9 cellular contexts compared by ENCODE assay signal in genomic region chr11:128709402-128709801, GRCh38. TPM values are rescaled to one million over a fixed set of nuclear protein-coding genes. Genes with fewer than 3 reads are reported as not detected.
DNase-seq lines count a peak whose midpoint lies in the region; ATAC-seq and TF ChIP-seq lines count a peak whose summit lies in the region.
"Had no signal": no experiment of that assay in that cellular context is flagged by ENCODE, and none has a peak within 500 bp of the region (broad histone marks: within the 10 kb centered on the region; RNA-seq: fewer than 3 reads in every experiment).

No MANE protein-coding gene starts in this region.

- H3K27ac Mint-ChIP-seq in endodermal cell = peak overlapping the region; percentile 18
- peak overlapping the region; percentile 36 for H3K27ac Mint-ChIP-seq in memory B cell

- no peak for TF ChIP-seq CTCF in AG09319 (IDR thresholded peaks at IDR 0.05; ENCODE audit: low read depth, low read length)
- TF ChIP-seq CTCF in endodermal cell (conservative IDR thresholded peaks at IDR 0.05) = no peak
- TF ChIP-seq CTCF in GM13977 (IDR thresholded peaks at IDR 0.05; ENCODE audit: extremely low read depth, insufficient read depth, missing control alignments) = no peak

- H3K9me3 ChIP-seq in HUES6 (ENCODE audit: control insufficient read depth, insufficient read depth, low read depth, low read length) = peaks cover 3% of the 10 kb centered on the region; the same call in 1 of the 2 replicates
- H3K9me3 ChIP-seq in endodermal cell (ENCODE audit: control insufficient read depth, low read length) = no peaks in the 10 kb centered on the region

- H3K27me3 ChIP-seq in HUES6 (ENCODE audit: control insufficient read depth, insufficient read depth, low read length) (0 out of 2 replicates have a peak, but pooled peaks cover 5% of the 10 kb centered on the region), endodermal cell (ENCODE audit: control insufficient read depth, insufficient read depth, low read length, poor library complexity, severe bottlenecking) (peaks cover 23% of the 10 kb centered on the region)

- H3K4me3 ChIP-seq in HUES6 (ENCODE audit: low read depth, low read length) = peak overlapping the region; percentile 8; the same call in 1 of the 2 replicates
- H3K4me3 ChIP-seq in endodermal cell (ENCODE audit: low read length) = no peak overlapping the region

- DNase-seq in AG09319 (ENCODE audit: extremely low read depth, low read depth) (peak; percentile 49), endodermal cell (peak; percentile 70), memory B cell (ENCODE audit: low spot score in 2 of 2) (no peak), NCI-H128 (lab: John Stamatoyannopoulos, UW; ENCODE audit: unreplicated experiment) (no peak), NCI-H1436 (lab: John Stamatoyannopoulos, UW) (no peak), GM13977 (ENCODE audit: low spot score) (no peak), NCI-H345 treated with DMSO at 0.1 percent for 48 hours (lab: John Stamatoyannopoulos, UW; ENCODE audit: unreplicated experiment) (no peak)
- DNase-seq: activated effector memory CD4-positive, alpha-beta T cell treated with Interleukin-2 at 50 U/mL for 16 hours had no signal

- H3K9ac ChIP-seq in HUES6 (ENCODE audit: low read length) (peak overlapping the region; percentile 44), endodermal cell (ENCODE audit: extremely low read depth, low read length, poor library complexity, severe bottlenecking) (no peak overlapping the region)

- no peak for ATAC-seq in memory B cell (ENCODE audit: low read depth)

- H3K4me1 ChIP-seq in HUES6 (ENCODE audit: control insufficient read depth, insufficient read depth, low read length) (peaks cover 20% of the 10 kb centered on the region), endodermal cell (ENCODE audit: control insufficient read depth, insufficient read depth, low read length) (peaks cover 6% of the 10 kb centered on the region)

- H3K27me3 Mint-ChIP-seq in endodermal cell (ENCODE audit: insufficient read depth) (peaks cover 35% of the 10 kb centered on the region), memory B cell (no peaks in the 10 kb centered on the region)

- no peaks in the 10 kb centered on the region for H3K36me3 Mint-ChIP-seq in endodermal cell (ENCODE audit: low read depth)
- peaks cover 18% of the 10 kb centered on the region for H3K36me3 Mint-ChIP-seq in memory B cell

- H3K4me3 Mint-ChIP-seq in endodermal cell (no peak overlapping the region), memory B cell (peak overlapping the region; percentile 6)

- H3K36me3 ChIP-seq in HUES6 (ENCODE audit: control insufficient read depth, insufficient read depth, low read length) (no peaks in the 10 kb centered on the region), endodermal cell (ENCODE audit: control insufficient read depth, insufficient read depth, low read length) (no peaks in the 10 kb centered on the region)

- H3K9me3 Mint-ChIP-seq in endodermal cell = no peaks in the 10 kb centered on the region
- no peaks in the 10 kb centered on the region for H3K9me3 Mint-ChIP-seq in memory B cell

- H3K4me1 Mint-ChIP-seq in endodermal cell (peaks cover 9% of the 10 kb centered on the region), memory B cell (peaks cover 64% of the 10 kb centered on the region)

- H3K27ac ChIP-seq in HUES6 (ENCODE audit: low read depth, low read length) (peak overlapping the region; percentile 38; the same call in 1 of the 2 replicates), endodermal cell (ENCODE audit: low read depth, low read length) (no peak overlapping the region)

- WGBS in endodermal cell (ENCODE audit: insufficient coverage in 1 of 2, insufficient read length in 1 of 2), 2 experiments = 59 to 90% methylated on average over 2 to 6 of the region's 6 CpGs

- in situ Hi-C loops in GM13977 (cut with MboI; ENCODE audit: low pct_unique_long_range_greater_than_20kb, low sequenced_read_pairs, unreplicated experiment) = no loop called here

RNA-seq across cellular contexts. Expression of gene FLI1, which starts 15.5 kb away (rescaled TPM):
- total RNA-seq in endodermal cell = under 1 TPM in 1 of 2 donors, not detected in 1; 0.20 TPM
- 2.2 TPM for polyA plus RNA-seq in endodermal cell (2013, experiment 1 of 2)
- polyA plus RNA-seq in endodermal cell (2013, experiment 2 of 2) = 2.0 TPM

Comparison
In these comparisons a context has a peak if more than half of its experiments do, and no peak if none do; other contexts are left out.
1. DNase-seq: peak in AG09319 (single experiment) and endodermal cell (single experiment); none in memory B cell (0 of 2), NCI-H128 (single experiment), NCI-H1436 (single experiment), GM13977 (single experiment) and NCI-H345 treated with DMSO at 0.1 percent for 48 hours (single experiment).